In the genomic region with DNA sequence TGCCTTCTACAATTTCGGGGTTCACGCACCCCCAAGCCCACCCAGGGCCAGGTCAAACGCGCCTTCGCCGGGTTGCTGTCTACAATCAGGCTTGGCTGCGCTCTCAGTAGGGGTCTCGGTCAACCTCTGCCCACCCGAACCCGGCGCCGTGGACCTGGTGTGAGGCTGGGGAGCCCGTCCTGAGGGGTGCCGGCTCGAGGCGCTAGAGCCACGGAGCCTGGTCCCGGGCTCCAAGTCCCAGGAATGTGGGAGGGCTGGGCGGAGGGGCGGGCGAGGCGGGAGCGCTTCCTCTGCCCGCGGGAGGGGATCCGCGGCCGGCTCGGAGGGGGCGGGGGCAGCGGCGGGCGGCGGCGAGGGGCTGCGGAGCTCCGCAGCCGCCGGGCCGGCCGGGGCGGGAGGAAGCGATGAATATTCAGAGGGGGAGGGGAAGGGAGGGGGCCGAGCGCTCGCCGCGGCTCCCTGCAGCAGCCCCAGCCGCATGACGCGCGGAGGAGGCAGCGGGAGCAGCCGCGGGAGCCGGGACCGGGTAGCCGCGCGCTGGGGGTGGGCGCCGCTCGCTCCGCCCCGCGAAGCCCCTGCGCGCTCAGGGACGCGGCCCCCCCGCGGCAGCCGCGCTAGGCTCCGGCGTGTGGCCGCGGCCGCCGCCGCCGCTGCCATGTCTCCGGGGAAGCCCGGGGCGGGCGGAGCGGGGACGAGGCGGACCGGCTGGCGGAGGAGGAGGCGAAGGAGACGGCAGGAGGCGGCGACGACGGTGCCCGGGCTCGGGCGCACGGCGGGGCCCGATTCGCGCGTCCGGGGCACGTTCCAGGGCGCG, we compare ENCODE assay signal across 1 cellular context.
TF ChIP-seq lines count a peak whose summit lies in the region.

A gene (plus strand): TSS at position 467 of the 814 bp plus-strand sequence. CDS start 354 bp downstream, outside the sequence.

TF ChIP-seq in H1, 55 proteins besides CTCF, POLR2A, EP300 and RAD21 (continued from another document):
- TF ChIP-seq JUN (IDR thresholded peaks at IDR 0.05; ENCODE audit: low read depth, low read length) (no peak), PHF8 (conservative IDR thresholded peaks at IDR 0.05; ENCODE audit: low read depth, low read length) (peak; percentile 13; the same call in 1 of the 2 replicates), TEAD4 (IDR thresholded peaks at IDR 0.05; ENCODE audit: low read depth, low read length) (0 out of 2 replicates have a peak, but pooled peaks have one; percentile 38), BRCA1 (IDR thresholded peaks at IDR 0.05; ENCODE audit: low read depth, low read length) (no peak), BCL11A (IDR thresholded peaks at IDR 0.05; ENCODE audit: low read depth in 2 of 2, low read length in 2 of 2) (no peak), EGR1 (IDR thresholded peaks at IDR 0.05; ENCODE audit: borderline replicate concordance, low read depth, low read length) (no peak)
- TF ChIP-seq, protein P1, sequence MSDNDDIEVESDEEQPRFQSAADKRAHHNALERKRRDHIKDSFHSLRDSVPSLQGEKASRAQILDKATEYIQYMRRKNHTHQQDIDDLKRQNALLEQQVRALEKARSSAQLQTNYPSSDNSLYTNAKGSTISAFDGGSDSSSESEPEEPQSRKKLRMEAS (IDR thresholded peaks at IDR 0.05) = no peak
